Comparison of ENCODE assay signal across 18 cellular contexts in genomic region chr6:112085666-112086065, GRCh38. TPM values are rescaled to one million over a fixed set of nuclear protein-coding genes. Genes with fewer than 3 reads are reported as not detected.
A peak's percentile ranks its signal among the peaks of the same experiment; 100 is the strongest.
DNase-seq lines count a peak whose midpoint lies in the region; ATAC-seq, FAIRE-seq and TF ChIP-seq lines count a peak whose summit lies in the region.
"Had no signal": no experiment of that assay in that cellular context is flagged by ENCODE, and none has a peak within 500 bp of the region (broad histone marks: within the 10 kb centered on the region; RNA-seq: fewer than 3 reads in every experiment).

No MANE protein-coding gene starts in this region.

- peaks cover 3% of the 10 kb centered on the region for H3K4me1 Mint-ChIP-seq in activated CD8-positive, alpha-beta T cell treated with anti-CD3 and anti-CD28 coated beads, Interleukin-2, amount 10 ng/mL, durations not matched to agents 7 days and 5 days (ENCODE audit: low read depth)
- H3K4me1 Mint-ChIP-seq: stimulated activated memory B cell treated with anti-CD40 and anti-IgM and Interleukin-4, amounts not matched to agents 10 μg/mL and 1 μg/mL and 100 μg/mL, for 72 hours had no signal

- DNase-seq in HepG2 (ENCODE audit: low spot score) (no peak), left ventricle myocardium superior (peak; percentile 27), coronary artery (ENCODE audit: low spot score) (no peak), NCI-H128 (lab: John Stamatoyannopoulos, UW; ENCODE audit: unreplicated experiment) (no peak)
- no peak for DNase-seq in activated CD8-positive, alpha-beta T cell treated with anti-CD3 and anti-CD28 coated beads, Interleukin-2, amount 10 ng/mL, durations not matched to agents 7 days and 5 days
- DNase-seq: activated CD4-positive, CD25-positive, alpha-beta regulatory T cell treated with anti-CD3 and anti-CD28 coated beads, Interleukin-2, amount 50 U/mL, for 72 hours; DMS79 treated with DMSO at 0.1 percent for 48 hours; NCI-H2107; NK-92 treated with Interleukin-12 subunit alpha and Interleukin-12 subunit beta, amount 100 ng/mL, for 24 hours; stimulated activated CD4-positive, alpha-beta T cell treated with anti-CD3 and anti-CD28 coated beads, Interleukin-4, amount 100 ng/mL, for 24 hours had no signal

- no peak overlapping the region for H3K27ac ChIP-seq in liver (ENCODE audit: low read depth in 1 of 2, low read length in 2 of 2)
- no peak overlapping the region for H3K27ac ChIP-seq in HepG2 (ENCODE audit: extremely low read length, insufficient read depth, low read length)
- H3K27ac ChIP-seq in coronary artery = no peak overlapping the region
- H3K27ac ChIP-seq: SK-N-MC, vagina had no signal

- H3K27ac Mint-ChIP-seq in activated CD8-positive, alpha-beta T cell treated with anti-CD3 and anti-CD28 coated beads, Interleukin-2, amount 10 ng/mL, durations not matched to agents 7 days and 5 days = no peak overlapping the region
- H3K27ac Mint-ChIP-seq: stimulated activated memory B cell treated with anti-CD40 and anti-IgM and Interleukin-4, amounts not matched to agents 10 μg/mL and 1 μg/mL and 100 μg/mL, for 72 hours had no signal

- POLR2A ChIA-PET in HepG2 (lab: Yijun Ruan, JAX) = no interaction called here
- POLR2A ChIA-PET in activated CD8-positive, alpha-beta T cell treated with anti-CD3 and anti-CD28 coated beads, Interleukin-2, amount 10 ng/mL, durations not matched to agents 7 days and 5 days (lab: Charles Lee) = interaction anchor here (2.1 kb wide), 1 partner anchor 77 kb away, joined by 6 read pairs; no protein-coding TSS in a partner anchor

- no peak for FAIRE-seq in HepG2 (lab: Jason Lieb, UNC)

- no peaks in the 10 kb centered on the region for H3K79me2 ChIP-seq in HepG2 (ENCODE audit: insufficient read depth, low read length)

- H3K9me3 Mint-ChIP-seq in activated CD8-positive, alpha-beta T cell treated with anti-CD3 and anti-CD28 coated beads, Interleukin-2, amount 10 ng/mL, durations not matched to agents 7 days and 5 days (ENCODE audit: insufficient read depth) = no peaks in the 10 kb centered on the region
- H3K9me3 Mint-ChIP-seq: stimulated activated memory B cell treated with anti-CD40 and anti-IgM and Interleukin-4, amounts not matched to agents 10 μg/mL and 1 μg/mL and 100 μg/mL, for 72 hours had no signal

- H3K4me1 ChIP-seq in liver (ENCODE audit: control insufficient read depth in 4 of 4, insufficient read depth in 4 of 4, low read length in 3 of 4) (peaks cover 0 to 23% (median 23%) of the 10 kb centered on the region in 4 donors), HepG2 (ENCODE audit: insufficient read depth, low read length) (peaks cover 10% of the 10 kb centered on the region)

- TF ChIP-seq RAD21 in liver (IDR thresholded peaks at IDR 0.05) (peak; percentile 12 to 47), HepG2 (CRISPR knock-in tag; IDR thresholded peaks at IDR 0.05) (no peak)

- no peak for TF ChIP-seq EP300 in HepG2 (IDR thresholded peaks at IDR 0.05; ENCODE audit: low read depth in 2 of 2, low read length in 2 of 2)
- no peak for TF ChIP-seq EP300 in HepG2 (CRISPR knock-in tag; IDR thresholded peaks at IDR 0.05; ENCODE audit: borderline replicate concordance)

- no peak overlapping the region for H3K4me2 ChIP-seq in HepG2 (ENCODE audit: low read depth, low read length)

- peak overlapping the region; percentile 23 for H3K4me3 Mint-ChIP-seq in activated CD8-positive, alpha-beta T cell treated with anti-CD3 and anti-CD28 coated beads, Interleukin-2, amount 10 ng/mL, durations not matched to agents 7 days and 5 days
- H3K4me3 Mint-ChIP-seq: stimulated activated memory B cell treated with anti-CD40 and anti-IgM and Interleukin-4, amounts not matched to agents 10 μg/mL and 1 μg/mL and 100 μg/mL, for 72 hours had no signal

- no peak for TF ChIP-seq POLR2A in HepG2 (IDR thresholded peaks at IDR 0.05; ENCODE audit: insufficient read depth in 1 of 2, low read depth in 2 of 2, low read length in 2 of 2)

- peaks cover 3% of the 10 kb centered on the region for H3K36me3 Mint-ChIP-seq in activated CD8-positive, alpha-beta T cell treated with anti-CD3 and anti-CD28 coated beads, Interleukin-2, amount 10 ng/mL, durations not matched to agents 7 days and 5 days (ENCODE audit: low read depth)

- in situ Hi-C loops in HepG2 (cut with HindIII; ENCODE audit: extremely low pct_ligation_motif_present, low pct_unique_long_range_greater_than_20kb) = loop anchor here (5.0 kb wide), 1 partner anchor 77 kb away; no protein-coding TSS in a partner anchor

- ATAC-seq in HepG2 = no peak
- ATAC-seq in activated CD8-positive, alpha-beta T cell treated with anti-CD3 and anti-CD28 coated beads, Interleukin-2, amount 10 ng/mL, durations not matched to agents 7 days and 5 days = no peak
- ATAC-seq in left ventricle myocardium superior = peak; percentile 65
- no peak for ATAC-seq in GM21367 (IDR thresholded peaks at IDR 0.05; ENCODE audit: unreplicated experiment)
- no peak for ATAC-seq in GM21737 (IDR thresholded peaks at IDR 0.05; ENCODE audit: unreplicated experiment)
- ATAC-seq: stimulated activated memory B cell treated with anti-CD40 and anti-IgM and Interleukin-4, amounts not matched to agents 10 μg/mL and 1 μg/mL and 100 μg/mL, for 72 hours had no signal

- H3K27me3 ChIP-seq in liver (ENCODE audit: control insufficient read depth in 4 of 4, insufficient read depth in 4 of 4, low read length in 3 of 4) (no peaks in the 10 kb centered on the region), HepG2 (ENCODE audit: control insufficient read depth in 1 of 2, insufficient read depth in 2 of 2, low read length in 2 of 2) (no peaks in the 10 kb centered on the region; a peak in 1 of 5 replicates)
- H3K27me3 ChIP-seq: esophagus muscularis mucosa, vagina had no signal

- H3K36me3 ChIP-seq in liver (ENCODE audit: control insufficient read depth in 4 of 4, insufficient read depth in 3 of 4, low read depth in 1 of 4, low read length in 3 of 4) = peaks cover 1 to 12% (median 4%) of the 10 kb centered on the region in 4 donors
- H3K36me3 ChIP-seq in HepG2 (replicated peaks in 1 of 2; ENCODE audit: control insufficient read depth in 1 of 2, insufficient read depth in 2 of 2, low read length in 2 of 2) = no peaks in the 10 kb centered on the region; a peak in 1 of 5 replicates

- no TSS peak for BruUV-seq in HepG2 (replicated peaks; lab: Mats Ljungman, UMichigan)

- CTCF ChIA-PET in HepG2 (lab: Yijun Ruan, JAX; ENCODE audit: low intra/inter-chr PET ratio, low total read pairs) = interaction anchor here (1.2 kb wide), 1 partner anchor 77 kb away, joined by 3 read pairs; no protein-coding TSS in a partner anchor
- CTCF ChIA-PET in activated CD8-positive, alpha-beta T cell treated with anti-CD3 and anti-CD28 coated beads, Interleukin-2, amount 10 ng/mL, durations not matched to agents 7 days and 5 days (lab: Charles Lee) = interaction anchor here (0.8 to 7.5 kb wide), 7 partner anchors 9 to 827 kb away, joined by 3 to 99 read pairs (median 6); no protein-coding TSS in a partner anchor

- H3K9ac ChIP-seq in liver (ENCODE audit: low read depth in 1 of 2, low read length in 2 of 2) (no peak overlapping the region), HepG2 (ENCODE audit: insufficient read depth, low read depth, low read length) (no peak overlapping the region)

- H3K9me3 ChIP-seq in liver (ENCODE audit: control insufficient read depth in 4 of 4, low read length in 3 of 4) (no peaks in the 10 kb centered on the region), HepG2 (ENCODE audit: low read length) (no peaks in the 10 kb centered on the region)
- H3K9me3 ChIP-seq: esophagus muscularis mucosa, vagina had no signal

- H3K4me3 ChIP-seq in liver (ENCODE audit: low read depth in 1 of 3, low read length in 3 of 3) (no peak overlapping the region), HepG2 (replicated peaks in 1 of 3; ENCODE audit: insufficient read depth in 1 of 3, low read depth in 2 of 3, low read length in 3 of 3) (no peak overlapping the region), coronary artery (no peak overlapping the region)

- WGBS in liver = 33% methylated on average over 4 of the region's 4 CpGs
- WGBS in HepG2 (ENCODE audit: low lambda C conversion rate) = 90% methylated on average over 4 of the region's 4 CpGs

- no peak overlapping the region for H2AFZ ChIP-seq in HepG2 (ENCODE audit: low read length)

- H4K20me1 ChIP-seq in HepG2 (ENCODE audit: insufficient read depth, low read length) = no peaks in the 10 kb centered on the region

- peaks cover 14% of the 10 kb centered on the region for H3K27me3 Mint-ChIP-seq in activated CD8-positive, alpha-beta T cell treated with anti-CD3 and anti-CD28 coated beads, Interleukin-2, amount 10 ng/mL, durations not matched to agents 7 days and 5 days (ENCODE audit: low read depth)

- no peak for TF ChIP-seq CTCF in liver (IDR thresholded peaks at IDR 0.05; ENCODE audit: low read depth, low read length, missing input control)
- no peak for TF ChIP-seq CTCF in HepG2 (CRISPR knock-in tag; IDR thresholded peaks at IDR 0.05)
- TF ChIP-seq CTCF in coronary artery (IDR thresholded peaks at IDR 0.05) = no peak

- intact Hi-C loops in HepG2 (cut with micrococcal nuclease; ENCODE audit: unreplicated experiment) (loop anchor here (5.0 kb wide), 1 partner anchor 62 kb away; no protein-coding TSS in a partner anchor), left ventricle myocardium superior (cut with micrococcal nuclease) (no loop called here)

RNA-seq across cellular contexts. Expression of gene TUBE1, which starts 1.6 kb away (rescaled TPM):
- total RNA-seq in liver = 10 to 100 TPM in 1 of 2 donors, 1 to 10 TPM in 1; 9.6 to 45.4 TPM
- 10 to 100 TPM in 1 of 2 donors, 1 to 10 TPM in 1; 8.8 to 41.2 TPM for polyA plus RNA-seq in liver
- total RNA-seq in HepG2 (2016; rRNA removed; fragmentation: Illumina TruSeq; extraction: Trizol) = 20.8 and 22.6 TPM in 2 replicates
- 7.3 and 7.4 TPM in 2 replicates for total RNA-seq in HepG2 (2016; cell fraction: cytosol; rRNA removed; fragmentation: Illumina TruSeq; extraction: Trizol; ENCODE audit: low read depth)
- 22.6 and 24.2 TPM in 2 replicates for total RNA-seq in HepG2 (2016; cell fraction: insoluble cytoplasmic fraction; rRNA removed; fragmentation: Illumina TruSeq; extraction: Trizol)
- 13.3 and 14.4 TPM in 2 replicates for total RNA-seq in HepG2 (2016; cell fraction: membrane; rRNA removed; fragmentation: Illumina TruSeq; extraction: Trizol)
- total RNA-seq in HepG2 (2016; cell fraction: nucleus; rRNA removed; fragmentation: Illumina TruSeq; extraction: Trizol) = 35.6 and 36.6 TPM in 2 replicates
- 17.1 and 17.3 TPM in 2 replicates for polyA plus RNA-seq in HepG2 (2011; rRNA removed)
- 5.0 and 6.6 TPM in 2 replicates for polyA plus RNA-seq in HepG2 (2011; cell fraction: cytosol; rRNA removed)
- 22.2 and 28.1 TPM in 2 replicates for polyA plus RNA-seq in HepG2 (2011; cell fraction: nucleus; rRNA removed)
- 11.8 and 13.5 TPM in 2 replicates for polyA plus RNA-seq in HepG2 (2012)
- 3.4 and 5.1 TPM in 2 replicates for polyA plus RNA-seq in HepG2 (2016; cell fraction: cytosol; fragmentation: Illumina TruSeq; extraction: Trizol; ENCODE audit: low read depth)
- polyA plus RNA-seq in HepG2 (2016; cell fraction: insoluble cytoplasmic fraction; fragmentation: Illumina TruSeq; extraction: Trizol; ENCODE audit: low read depth) = 16.1 and 19.1 TPM in 2 replicates
- polyA plus RNA-seq in HepG2 (2016; cell fraction: membrane; fragmentation: Illumina TruSeq; extraction: Trizol; ENCODE audit: low read depth) = 5.3 and 8.3 TPM in 2 replicates
- 48.4 and 49.1 TPM in 2 replicates for polyA plus RNA-seq in HepG2 (2016; cell fraction: nucleus; fragmentation: Illumina TruSeq; extraction: Trizol; ENCODE audit: insufficient read depth, low read depth)
- polyA minus RNA-seq in HepG2 (2011; rRNA and poly(A)+ RNA removed; ENCODE audit: low replicate concordance) = 5.7 and 6.5 TPM in 2 replicates
- polyA minus RNA-seq in HepG2 (2011; cell fraction: cytosol; rRNA and poly(A)+ RNA removed) = 4.7 and 5.2 TPM in 2 replicates
- 59.6 and 64.6 TPM in 2 replicates for polyA minus RNA-seq in HepG2 (2011; cell fraction: nucleus; rRNA and poly(A)+ RNA removed)
- 10 to 100 TPM; 16.0 to 16.5 TPM for total RNA-seq in activated CD8-positive, alpha-beta T cell treated with anti-CD3 and anti-CD28 coated beads, Interleukin-2, amount 10 ng/mL, durations not matched to agents 7 days and 5 days
- total RNA-seq in left ventricle myocardium superior = 31.8 TPM

RNA-seq across cellular contexts. Expression of gene FAM229B, which starts 1.7 kb away (rescaled TPM):
- 1 to 10 TPM; 1.8 to 3.9 TPM for total RNA-seq in liver
- polyA plus RNA-seq in liver = 10 to 100 TPM; 10.3 to 13.8 TPM
- 19.5 and 23.7 TPM in 2 replicates for total RNA-seq in HepG2 (2016; rRNA removed; fragmentation: Illumina TruSeq; extraction: Trizol)
- total RNA-seq in HepG2 (2016; cell fraction: cytosol; rRNA removed; fragmentation: Illumina TruSeq; extraction: Trizol; ENCODE audit: low read depth) = 15.4 and 22.2 TPM in 2 replicates
- total RNA-seq in HepG2 (2016; cell fraction: insoluble cytoplasmic fraction; rRNA removed; fragmentation: Illumina TruSeq; extraction: Trizol) = 15.5 and 25.0 TPM in 2 replicates
- 19.0 and 23.1 TPM in 2 replicates for total RNA-seq in HepG2 (2016; cell fraction: membrane; rRNA removed; fragmentation: Illumina TruSeq; extraction: Trizol)
- 6.9 and 8.1 TPM in 2 replicates for total RNA-seq in HepG2 (2016; cell fraction: nucleus; rRNA removed; fragmentation: Illumina TruSeq; extraction: Trizol)
- polyA plus RNA-seq in HepG2 (2011; rRNA removed) = 8.8 and 11.3 TPM in 2 replicates
- 4.6 and 5.4 TPM in 2 replicates for polyA plus RNA-seq in HepG2 (2011; cell fraction: cytosol; rRNA removed)
- polyA plus RNA-seq in HepG2 (2011; cell fraction: nucleus; rRNA removed) = 1.2 and 3.0 TPM in 2 replicates
- polyA plus RNA-seq in HepG2 (2012) = 6.8 and 9.1 TPM in 2 replicates
- 13.1 and 23.5 TPM in 2 replicates for polyA plus RNA-seq in HepG2 (2016; cell fraction: cytosol; fragmentation: Illumina TruSeq; extraction: Trizol; ENCODE audit: low read depth)
- polyA plus RNA-seq in HepG2 (2016; cell fraction: insoluble cytoplasmic fraction; fragmentation: Illumina TruSeq; extraction: Trizol; ENCODE audit: low read depth) = 18.0 and 19.3 TPM in 2 replicates
- polyA plus RNA-seq in HepG2 (2016; cell fraction: membrane; fragmentation: Illumina TruSeq; extraction: Trizol; ENCODE audit: low read depth) = 10.6 and 16.7 TPM in 2 replicates
- polyA plus RNA-seq in HepG2 (2016; cell fraction: nucleus; fragmentation: Illumina TruSeq; extraction: Trizol; ENCODE audit: insufficient read depth, low read depth) = 8.0 and 9.9 TPM in 2 replicates
- 0.58 and 1.4 TPM in 2 replicates for polyA minus RNA-seq in HepG2 (2011; rRNA and poly(A)+ RNA removed; ENCODE audit: low replicate concordance)
- polyA minus RNA-seq in HepG2 (2011; cell fraction: cytosol; rRNA and poly(A)+ RNA removed) = 1.2 and 1.5 TPM in 2 replicates
- 1.5 and 2.0 TPM in 2 replicates for polyA minus RNA-seq in HepG2 (2011; cell fraction: nucleus; rRNA and poly(A)+ RNA removed)
- total RNA-seq in activated CD8-positive, alpha-beta T cell treated with anti-CD3 and anti-CD28 coated beads, Interleukin-2, amount 10 ng/mL, durations not matched to agents 7 days and 5 days = 1 to 10 TPM; 1.9 to 2.2 TPM
- 69.3 TPM for total RNA-seq in left ventricle myocardium superior

RNA-seq across cellular contexts. Expression of gene CCN6, which starts 31.8 kb away (rescaled TPM):
- total RNA-seq in liver (not detected), HepG2 (2016; rRNA removed; fragmentation: Illumina TruSeq; extraction: Trizol) (not detected in 2 replicates), left ventricle myocardium superior (not detected)
- polyA plus RNA-seq in liver (under 1 TPM in 1 of 2 donors, not detected in 1; 0.54 TPM), HepG2 (2011; rRNA removed) (0.10 TPM in 1 of 2 replicates, not detected in the other)
- total RNA-seq in HepG2 (2016; cell fraction: cytosol; rRNA removed; fragmentation: Illumina TruSeq; extraction: Trizol; ENCODE audit: low read depth) = not detected in 2 replicates
- total RNA-seq in HepG2 (2016; cell fraction: insoluble cytoplasmic fraction; rRNA removed; fragmentation: Illumina TruSeq; extraction: Trizol) = not detected in 2 replicates
- total RNA-seq in HepG2 (2016; cell fraction: membrane; rRNA removed; fragmentation: Illumina TruSeq; extraction: Trizol) = not detected in 2 replicates
- not detected in 2 replicates for total RNA-seq in HepG2 (2016; cell fraction: nucleus; rRNA removed; fragmentation: Illumina TruSeq; extraction: Trizol)
- 0.10 and 0.21 TPM in 2 replicates for polyA plus RNA-seq in HepG2 (2011; cell fraction: cytosol; rRNA removed)
- 0.17 TPM in 1 of 2 replicates, not detected in the other for polyA plus RNA-seq in HepG2 (2011; cell fraction: nucleus; rRNA removed)
- 0.11 and 0.17 TPM in 2 replicates for polyA plus RNA-seq in HepG2 (2012)
- polyA plus RNA-seq in HepG2 (2016; cell fraction: cytosol; fragmentation: Illumina TruSeq; extraction: Trizol; ENCODE audit: low read depth) = not detected in 2 replicates
- polyA plus RNA-seq in HepG2 (2016; cell fraction: insoluble cytoplasmic fraction; fragmentation: Illumina TruSeq; extraction: Trizol; ENCODE audit: low read depth) = not detected in 2 replicates
- not detected in 2 replicates for polyA plus RNA-seq in HepG2 (2016; cell fraction: membrane; fragmentation: Illumina TruSeq; extraction: Trizol; ENCODE audit: low read depth)
- not detected in 2 replicates for polyA plus RNA-seq in HepG2 (2016; cell fraction: nucleus; fragmentation: Illumina TruSeq; extraction: Trizol; ENCODE audit: insufficient read depth, low read depth)
- polyA minus RNA-seq in HepG2 (2011; rRNA and poly(A)+ RNA removed; ENCODE audit: low replicate concordance) = not detected in 2 replicates
- polyA minus RNA-seq in HepG2 (2011; cell fraction: cytosol; rRNA and poly(A)+ RNA removed) = not detected in 2 replicates
- not detected in 2 replicates for polyA minus RNA-seq in HepG2 (2011; cell fraction: nucleus; rRNA and poly(A)+ RNA removed)
- not detected for total RNA-seq in activated CD8-positive, alpha-beta T cell treated with anti-CD3 and anti-CD28 coated beads, Interleukin-2, amount 10 ng/mL, durations not matched to agents 7 days and 5 days
- total RNA-seq: esophagus muscularis mucosa, MCF 10A, vagina had no signal
